Comparison of ENCODE assay signal across 8 cellular contexts in genomic region chr17:64497565-64498035, GRCh38. TPM values are rescaled to one million over a fixed set of nuclear protein-coding genes. Genes with fewer than 3 reads are reported as not detected.
DNase-seq lines count a peak whose midpoint lies in the region; ATAC-seq lines count a peak whose summit lies in the region.

No MANE protein-coding gene starts in this region.

- H3K4me3 ChIP-seq in iPS-18c (ENCODE audit: insufficient read depth, low read depth, low read length), result peak overlapping the region; percentile 74; the same call in 1 of the 2 replicates

- peak overlapping the region; percentile 96 for H3K4me3 Mint-ChIP-seq in activated T-cell treated with anti-CD3 and anti-CD28 coated beads, Interleukin-2, amount 50 U/mL, for 4 hours
- H3K4me3 Mint-ChIP-seq in activated CD4-positive, alpha-beta memory T cell treated with anti-CD3 and anti-CD28 coated beads, Interleukin-2, amount 10 ng/mL, durations not matched to agents 7 days and 5 days, result peak overlapping the region; percentile 99

- no peak for DNase-seq in activated T-cell treated with anti-CD3 and anti-CD28 coated beads, Interleukin-2, amount 50 U/mL, for 4 hours
- no peak for DNase-seq in activated T-cell treated with anti-CD3 and anti-CD28 coated beads, Interleukin-2, amount 50 U/mL, for 48 hours
- DNase-seq in activated CD4-positive, alpha-beta memory T cell treated with anti-CD3 and anti-CD28 coated beads, Interleukin-2, amount 10 ng/mL, durations not matched to agents 7 days and 5 days, result no peak
- DNase-seq in substantia nigra (lab: John Stamatoyannopoulos, UW), result peak in 1 of 49 donors; percentile 5
- DNase-seq in NCI-H146 treated with DMSO at 0.1 percent for 48 hours (lab: John Stamatoyannopoulos, UW; ENCODE audit: unreplicated experiment), result no peak
- DNase-seq in hypothalamus (lab: John Stamatoyannopoulos, UW), result no peak

- POLR2A ChIA-PET in activated CD4-positive, alpha-beta memory T cell treated with anti-CD3 and anti-CD28 coated beads, Interleukin-2, amount 10 ng/mL, durations not matched to agents 7 days and 5 days (lab: Charles Lee), result interaction anchor here (0.6 to 10.2 kb wide), 18 partner anchors 7 to 724 kb away, joined by 3 to 387 read pairs (median 5); partner anchors contain the start of genes CCDC47, CEP95, DDX5 and SMURF2

- H3K27ac ChIP-seq in substantia nigra (ENCODE audit: low read depth, low read length, poor library complexity, severe bottlenecking), result peak overlapping the region; percentile 73

- H3K9me3 ChIP-seq in iPS-18c (ENCODE audit: control insufficient read depth, insufficient read depth, low read length), result no peaks in the 10 kb centered on the region

- H3K9me3 Mint-ChIP-seq in activated T-cell treated with anti-CD3 and anti-CD28 coated beads, Interleukin-2, amount 50 U/mL, for 4 hours, result no peaks in the 10 kb centered on the region
- H3K9me3 Mint-ChIP-seq in activated CD4-positive, alpha-beta memory T cell treated with anti-CD3 and anti-CD28 coated beads, Interleukin-2, amount 10 ng/mL, durations not matched to agents 7 days and 5 days, result no peaks in the 10 kb centered on the region

- peaks cover 78% of the 10 kb centered on the region for H3K4me1 Mint-ChIP-seq in activated T-cell treated with anti-CD3 and anti-CD28 coated beads, Interleukin-2, amount 50 U/mL, for 4 hours (ENCODE audit: low read depth)
- peaks cover 85% of the 10 kb centered on the region for H3K4me1 Mint-ChIP-seq in activated CD4-positive, alpha-beta memory T cell treated with anti-CD3 and anti-CD28 coated beads, Interleukin-2, amount 10 ng/mL, durations not matched to agents 7 days and 5 days

- CTCF ChIA-PET in activated CD4-positive, alpha-beta memory T cell treated with anti-CD3 and anti-CD28 coated beads, Interleukin-2, amount 10 ng/mL, durations not matched to agents 7 days and 5 days (lab: Charles Lee), result interaction anchor here (0.9 to 3.7 kb wide), 10 partner anchors 9 to 239 kb away, joined by 3 to 39 read pairs (median 4); partner anchors contain the start of genes CEP95 and DDX5

- no peaks in the 10 kb centered on the region for H3K27me3 Mint-ChIP-seq in activated T-cell treated with anti-CD3 and anti-CD28 coated beads, Interleukin-2, amount 50 U/mL, for 4 hours (ENCODE audit: low read depth)
- H3K27me3 Mint-ChIP-seq in activated CD4-positive, alpha-beta memory T cell treated with anti-CD3 and anti-CD28 coated beads, Interleukin-2, amount 10 ng/mL, durations not matched to agents 7 days and 5 days, result no peaks in the 10 kb centered on the region

- H3K27ac Mint-ChIP-seq in activated CD4-positive, alpha-beta memory T cell treated with anti-CD3 and anti-CD28 coated beads, Interleukin-2, amount 10 ng/mL, durations not matched to agents 7 days and 5 days, result peak overlapping the region; percentile 99

- ATAC-seq in activated T-cell treated with anti-CD3 and anti-CD28 coated beads, Interleukin-2, amount 50 U/mL, for 4 hours, result peak in 1 of 2 donors; percentile 49
- no peak for ATAC-seq in esophagus mucosa

- peaks cover 58% of the 10 kb centered on the region for H3K36me3 Mint-ChIP-seq in activated T-cell treated with anti-CD3 and anti-CD28 coated beads, Interleukin-2, amount 50 U/mL, for 4 hours (ENCODE audit: insufficient read depth)
- peaks cover 72% of the 10 kb centered on the region for H3K36me3 Mint-ChIP-seq in activated CD4-positive, alpha-beta memory T cell treated with anti-CD3 and anti-CD28 coated beads, Interleukin-2, amount 10 ng/mL, durations not matched to agents 7 days and 5 days (ENCODE audit: low read depth)

RNA-seq across cellular contexts. Expression of gene POLG2, which starts 0.7 kb away (rescaled TPM):
- total RNA-seq in activated T-cell treated with anti-CD3 and anti-CD28 coated beads, Interleukin-2, amount 50 U/mL, for 4 hours, result 10 to 100 TPM; 34.1 to 34.9 (median 34.2) TPM
- total RNA-seq in activated CD4-positive, alpha-beta memory T cell treated with anti-CD3 and anti-CD28 coated beads, Interleukin-2, amount 10 ng/mL, durations not matched to agents 7 days and 5 days, result 10 to 100 TPM; 34.7 to 35.2 TPM
- total RNA-seq in esophagus mucosa, result 4.7 TPM

RNA-seq across cellular contexts. Expression of gene DDX5, which starts 8.5 kb away (rescaled TPM):
- 1,000 to 10,000 TPM; 1,033 to 1,200 (median 1,184) TPM for total RNA-seq in activated T-cell treated with anti-CD3 and anti-CD28 coated beads, Interleukin-2, amount 50 U/mL, for 4 hours
- total RNA-seq in activated CD4-positive, alpha-beta memory T cell treated with anti-CD3 and anti-CD28 coated beads, Interleukin-2, amount 10 ng/mL, durations not matched to agents 7 days and 5 days, result 100 to 1,000 TPM; 713 to 732 TPM
- 351 TPM for total RNA-seq in esophagus mucosa

RNA-seq across cellular contexts. Expression of gene CEP95, which starts 9.2 kb away (rescaled TPM):
- total RNA-seq in activated T-cell treated with anti-CD3 and anti-CD28 coated beads, Interleukin-2, amount 50 U/mL, for 4 hours, result 10 to 100 TPM; 35.1 to 38.2 (median 36.7) TPM
- 10 to 100 TPM; 47.7 to 48.5 TPM for total RNA-seq in activated CD4-positive, alpha-beta memory T cell treated with anti-CD3 and anti-CD28 coated beads, Interleukin-2, amount 10 ng/mL, durations not matched to agents 7 days and 5 days
- total RNA-seq in esophagus mucosa, result 16.2 TPM

RNA-seq across cellular contexts. Expression of gene MILR1, which starts 48.7 kb away (rescaled TPM):
- total RNA-seq in activated T-cell treated with anti-CD3 and anti-CD28 coated beads, Interleukin-2, amount 50 U/mL, for 4 hours, result not detected
- total RNA-seq in activated CD4-positive, alpha-beta memory T cell treated with anti-CD3 and anti-CD28 coated beads, Interleukin-2, amount 10 ng/mL, durations not matched to agents 7 days and 5 days, result under 1 TPM; 0.35 to 0.80 TPM
- total RNA-seq in esophagus mucosa, result 3.5 TPM
